Comparison of ENCODE assay signal across 8 cellular contexts in the genomic region with DNA sequence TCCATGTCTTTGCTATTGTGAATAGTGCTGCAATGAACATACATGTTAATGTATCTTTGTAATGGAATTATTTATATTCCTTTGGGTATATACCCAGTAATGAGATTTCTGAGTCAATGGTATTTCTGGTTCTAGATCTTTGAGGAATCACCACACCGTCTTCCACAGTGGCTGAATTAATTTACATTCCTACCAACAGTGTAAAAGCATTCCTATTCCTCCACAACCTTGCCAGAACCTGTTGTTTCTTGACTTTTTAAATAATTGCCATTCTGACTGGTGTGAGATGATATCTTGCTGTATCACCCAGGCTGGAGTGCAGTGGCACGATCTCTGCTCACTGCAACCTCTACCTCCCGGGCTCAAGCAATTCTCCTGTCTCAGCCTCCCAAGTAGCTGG. TPM values are rescaled to one million over a fixed set of nuclear protein-coding genes. Genes with fewer than 3 reads are reported as not detected.
A peak's percentile ranks its signal among the peaks of the same experiment; 100 is the strongest.
DNase-seq lines count a peak whose midpoint lies in the region; ATAC-seq and TF ChIP-seq lines count a peak whose summit lies in the region.
"Not testable (repeated sequence)": the region's sequence is repeated elsewhere in the genome, so short reads cannot be mapped to it uniquely, and the experiment has no call there.
"Had no signal": no experiment of that assay in that cellular context is flagged by ENCODE, and none has a peak within 500 bp of the region (broad histone marks: within the 10 kb centered on the region; RNA-seq: fewer than 3 reads in every experiment).

No MANE protein-coding gene starts in this region.

- H3K79me1 ChIP-seq in trophoblast cell (ENCODE audit: low read length) = not testable (repeated sequence)

- not testable (repeated sequence) for H3K4me2 ChIP-seq in mammary epithelial cell (ENCODE audit: insufficient read depth, low read depth, low read length); trophoblast cell (ENCODE audit: low read length)

- H3K79me2 ChIP-seq in mammary epithelial cell (ENCODE audit: insufficient read depth, low read length); trophoblast cell (ENCODE audit: control insufficient read depth, insufficient read depth, low read length, poor library complexity): not testable (repeated sequence)

- not testable (repeated sequence) for H2BK120ac ChIP-seq in trophoblast cell (ENCODE audit: insufficient read depth, low read length, poor library complexity)

- not testable (repeated sequence) for H4K91ac ChIP-seq in trophoblast cell (ENCODE audit: low read depth, low read length)

- H3K4me3 Mint-ChIP-seq in activated naive CD8-positive, alpha-beta T cell; stimulated activated naive CD8-positive, alpha-beta T cell treated with anti-CD3 and anti-CD28 coated beads, Interleukin-15, Interleukin-2, amounts not matched to agents 100 ng/mL and 50 ng/mL, for 24 hours: not testable (repeated sequence)

- dilution Hi-C loops in mammary epithelial cell (cut with HindIII; ENCODE audit: low sequenced_read_pairs) = not testable (repeated sequence)

- BruUV-seq in mammary epithelial cell (replicated peaks; lab: Mats Ljungman, UMichigan) = not testable (repeated sequence)

- ATAC-seq in foreskin keratinocyte = peak; percentile 27

- H3K18ac ChIP-seq in trophoblast cell (ENCODE audit: low read length) = not testable (repeated sequence)

- H3K27me3 ChIP-seq in mammary epithelial cell (ENCODE audit: insufficient read depth, low read length); trophoblast cell (ENCODE audit: insufficient read depth, low read length): not testable (repeated sequence)
- H3K27me3 ChIP-seq in foreskin keratinocyte = peaks cover 20% of the 10 kb centered on the region

- not testable (repeated sequence) for H4K8ac ChIP-seq in trophoblast cell (ENCODE audit: low read depth, low read length)

- not testable (repeated sequence) for TF ChIP-seq CTCF in mammary epithelial cell (conservative IDR thresholded peaks at IDR 0.05 in 1 of 2, IDR thresholded peaks at IDR 0.05 in 1 of 2; ENCODE audit: extremely low read depth in 1 of 2, insufficient read depth in 1 of 2, low read depth in 1 of 2, low read length in 2 of 2); epithelial cell of esophagus (IDR thresholded peaks at IDR 0.05; ENCODE audit: insufficient read depth, low read depth, low read length, missing control alignments); foreskin keratinocyte (conservative IDR thresholded peaks at IDR 0.05)

- H2BK12ac ChIP-seq in trophoblast cell (ENCODE audit: low read length) = not testable (repeated sequence)

- not testable (repeated sequence) for H3K23ac ChIP-seq in trophoblast cell (ENCODE audit: low read length)

- H3K27ac ChIP-seq in mammary epithelial cell (ENCODE audit: insufficient read depth, low read depth, low read length); foreskin keratinocyte; trophoblast cell (ENCODE audit: low read depth, low read length): not testable (repeated sequence)

- H2BK5ac ChIP-seq in trophoblast cell (ENCODE audit: low read depth, low read length, poor library complexity) = not testable (repeated sequence)

- H3K36me3 Mint-ChIP-seq in activated naive CD8-positive, alpha-beta T cell; stimulated activated naive CD8-positive, alpha-beta T cell treated with anti-CD3 and anti-CD28 coated beads, Interleukin-15, Interleukin-2, amounts not matched to agents 100 ng/mL and 50 ng/mL, for 24 hours (ENCODE audit: low read depth): not testable (repeated sequence)

- H4K12ac ChIP-seq in trophoblast cell (ENCODE audit: low read depth, low read length) = not testable (repeated sequence)

- not testable (repeated sequence) for H3K27me3 Mint-ChIP-seq in activated naive CD8-positive, alpha-beta T cell
- peaks cover 58% of the 10 kb centered on the region for H3K27me3 Mint-ChIP-seq in stimulated activated naive CD8-positive, alpha-beta T cell treated with anti-CD3 and anti-CD28 coated beads, Interleukin-15, Interleukin-2, amounts not matched to agents 100 ng/mL and 50 ng/mL, for 24 hours

- peaks cover 12% of the 10 kb centered on the region for H3K9me3 Mint-ChIP-seq in activated naive CD8-positive, alpha-beta T cell (ENCODE audit: low read depth)
- H3K9me3 Mint-ChIP-seq in stimulated activated naive CD8-positive, alpha-beta T cell treated with anti-CD3 and anti-CD28 coated beads, Interleukin-15, Interleukin-2, amounts not matched to agents 100 ng/mL and 50 ng/mL, for 24 hours = not testable (repeated sequence)

- not testable (repeated sequence) for H3K36me3 ChIP-seq in mammary epithelial cell (ENCODE audit: insufficient read depth, low read length); trophoblast cell (ENCODE audit: control insufficient read depth in 1 of 2, insufficient read depth in 2 of 2, low read length in 2 of 2)

- H3K27ac Mint-ChIP-seq in activated naive CD8-positive, alpha-beta T cell = peak overlapping the region; percentile 3
- peak overlapping the region; percentile 63 for H3K27ac Mint-ChIP-seq in stimulated activated naive CD8-positive, alpha-beta T cell treated with anti-CD3 and anti-CD28 coated beads, Interleukin-15, Interleukin-2, amounts not matched to agents 100 ng/mL and 50 ng/mL, for 24 hours

- in situ Hi-C loops in mammary epithelial cell (cut with MboI; ENCODE audit: low sequenced_read_pairs in 2 of 2) = not testable (repeated sequence)

- not testable (repeated sequence) for H2AFZ ChIP-seq in mammary epithelial cell (ENCODE audit: low read depth, low read length); trophoblast cell (ENCODE audit: insufficient read depth, low read length, poor library complexity)

- not testable (repeated sequence) for H2AK5ac ChIP-seq in trophoblast cell (ENCODE audit: low read length)

- DNase-seq in mammary epithelial cell (peak; percentile 49), epithelial cell of esophagus (ENCODE audit: low read depth) (peak; percentile 48), foreskin keratinocyte (peak; percentile 61 to 86), trophoblast cell (peak; percentile 36 to 79)

- not testable (repeated sequence) for H4K20me1 ChIP-seq in mammary epithelial cell (ENCODE audit: insufficient read depth, low read length)

- not testable (repeated sequence) for H3K9me3 ChIP-seq in mammary epithelial cell (replicated peaks; ENCODE audit: insufficient read depth, low read length); trophoblast cell (ENCODE audit: insufficient read depth, low read depth, low read length)

- H3K4ac ChIP-seq in trophoblast cell (ENCODE audit: low read depth, low read length) = not testable (repeated sequence)

- H3K4me3 ChIP-seq in mammary epithelial cell (replicated peaks in 1 of 3; ENCODE audit: insufficient read depth in 1 of 3, low read depth in 2 of 3, low read length in 3 of 3); epithelial cell of esophagus (ENCODE audit: low read length); trophoblast cell (ENCODE audit: low read depth, low read length): not testable (repeated sequence)

- not testable (repeated sequence) for H3K14ac ChIP-seq in trophoblast cell (ENCODE audit: low read length)

- H3K4me1 ChIP-seq in mammary epithelial cell (ENCODE audit: insufficient read depth, low read length); foreskin keratinocyte; trophoblast cell (ENCODE audit: control insufficient read depth in 1 of 2, insufficient read depth in 2 of 2, low read length in 2 of 2): not testable (repeated sequence)

- CTCF ChIA-PET in mammary epithelial cell (lab: Charles Lee; ENCODE audit: low non-redundant PET) = not testable (repeated sequence)

- intact Hi-C loops in mammary epithelial cell (cut with micrococcal nuclease) = not testable (repeated sequence)

- peaks cover 16% of the 10 kb centered on the region for H3K4me1 Mint-ChIP-seq in activated naive CD8-positive, alpha-beta T cell (ENCODE audit: low read depth)
- peaks cover 46% of the 10 kb centered on the region for H3K4me1 Mint-ChIP-seq in stimulated activated naive CD8-positive, alpha-beta T cell treated with anti-CD3 and anti-CD28 coated beads, Interleukin-15, Interleukin-2, amounts not matched to agents 100 ng/mL and 50 ng/mL, for 24 hours (ENCODE audit: low read depth)

- H3K9ac ChIP-seq in mammary epithelial cell (ENCODE audit: insufficient read depth, low read length); trophoblast cell (ENCODE audit: low read length): not testable (repeated sequence)

- WGBS in mammary epithelial cell (ENCODE audit: low coverage, missing lambda C conversion rate) = 6% methylated on average over 3 of the region's 3 CpGs
- WGBS in trophoblast cell (ENCODE audit: extremely low coverage, insufficient coverage, insufficient read length) = no CpG with 5 or more reads among the region's 3 CpGs

RNA-seq across cellular contexts. Expression of a gene that starts 26.8 kb away (rescaled TPM):
- total RNA-seq in mammary epithelial cell (under 1 TPM in 1 of 2 donors, not detected in 1; under 0.01 TPM), foreskin keratinocyte (0.03 TPM in 1 of 2 replicates, not detected in the other)
- polyA plus RNA-seq in mammary epithelial cell (not detected), foreskin keratinocyte (0.10 TPM in 1 of 2 replicates, not detected in the other)
- polyA minus RNA-seq in mammary epithelial cell = not detected
- polyA plus RNA-seq in trophoblast cell (2013) = 39.7 and 40.3 TPM in 2 replicates
- total RNA-seq: A673, Calu3 had no signal
